Comparison of ENCODE assay signal across 32 cellular contexts in genomic region chr3:120047686-120048085, GRCh38.
"Had no signal": no experiment of that assay in that cellular context is flagged by ENCODE, and none has a peak within 500 bp of the region (broad histone marks: within the 10 kb centered on the region; RNA-seq: fewer than 3 reads in every experiment).

No MANE protein-coding gene starts in this region.

- ATAC-seq: activated CD4-positive, CD25-positive, alpha-beta regulatory T cell treated with anti-CD3 and anti-CD28 coated beads, Interleukin-2, amount 50 U/mL, for 24 hours; activated CD8-positive, alpha-beta T cell treated with anti-CD3 and anti-CD28 coated beads for 36 hours; activated T-cell treated with anti-CD3 and anti-CD28 coated beads, Interleukin-2, amount 50 U/mL, for 4 hours; activated T-helper 17 cell treated with anti-CD3 and anti-CD28 coated beads, Interleukin-2, amount 50 U/mL, for 72 hours; esophagus mucosa; T-helper 17 cell had no signal

- H3K27ac Mint-ChIP-seq: activated B cell treated with CpG ODN at 0.5 μM for 24 hours; activated CD8-positive, alpha-beta T cell treated with anti-CD3 and anti-CD28 coated beads for 36 hours; activated naive CD4-positive, alpha-beta T cell treated with anti-CD3 and anti-CD28 coated beads, Interleukin-2, amount 50 U/mL, for 24 hours; activated naive CD8-positive, alpha-beta T cell treated with anti-CD3 and anti-CD28 coated beads, Interleukin-2, amount 10 ng/mL, durations not matched to agents 7 days and 5 days; activated T-helper 17 cell treated with anti-CD3 and anti-CD28 coated beads, Interleukin-2, amount 50 U/mL, for 72 hours; dendritic cell treated with granulocyte-macrophage colony-stimulating factor and Interleukin-4, amounts not matched to agents 40 ng/mL and 50 ng/mL, for 4 days; endodermal cell; T-helper 2 cell treated with Interferon-gamma antibody and Interleukin-4, amounts not matched to agents 5 μg/mL and 100 μg/mL, for 36 hours had no signal

- H3K27me3 Mint-ChIP-seq: activated B cell treated with CpG ODN at 0.5 μM for 24 hours; activated CD8-positive, alpha-beta T cell treated with anti-CD3 and anti-CD28 coated beads for 36 hours; activated naive CD4-positive, alpha-beta T cell treated with anti-CD3 and anti-CD28 coated beads, Interleukin-2, amount 50 U/mL, for 24 hours; activated naive CD8-positive, alpha-beta T cell treated with anti-CD3 and anti-CD28 coated beads, Interleukin-2, amount 10 ng/mL, durations not matched to agents 7 days and 5 days; activated T-helper 17 cell treated with anti-CD3 and anti-CD28 coated beads, Interleukin-2, amount 50 U/mL, for 72 hours; central memory CD8-positive, alpha-beta T cell; dendritic cell treated with granulocyte-macrophage colony-stimulating factor and Interleukin-4, amounts not matched to agents 40 ng/mL and 50 ng/mL, for 4 days; T-helper 17 cell had no signal

- H3K4me3 Mint-ChIP-seq: activated B cell treated with CpG ODN at 0.5 μM for 24 hours; activated CD8-positive, alpha-beta T cell treated with anti-CD3 and anti-CD28 coated beads for 36 hours; activated naive CD4-positive, alpha-beta T cell treated with anti-CD3 and anti-CD28 coated beads for 36 hours; activated naive CD4-positive, alpha-beta T cell treated with anti-CD3 and anti-CD28 coated beads, Interleukin-2, amount 50 U/mL, for 24 hours; activated naive CD8-positive, alpha-beta T cell treated with anti-CD3 and anti-CD28 coated beads, Interleukin-2, amount 10 ng/mL, durations not matched to agents 7 days and 5 days; activated T-cell treated with anti-CD3 and anti-CD28 coated beads, Interleukin-2, amount 50 U/mL, for 4 hours; activated T-helper 17 cell treated with anti-CD3 and anti-CD28 coated beads, Interleukin-2, amount 50 U/mL, for 72 hours; central memory CD8-positive, alpha-beta T cell; dendritic cell treated with granulocyte-macrophage colony-stimulating factor and Interleukin-4, amounts not matched to agents 40 ng/mL and 50 ng/mL, for 4 days; endodermal cell; T-helper 17 cell; T-helper 2 cell treated with Interferon-gamma antibody and Interleukin-4, amounts not matched to agents 5 μg/mL and 100 μg/mL, for 36 hours had no signal

- DNase-seq: activated B cell treated with CpG ODN at 0.5 μM for 24 hours; activated CD4-positive, alpha-beta T cell treated with anti-CD3 and anti-CD28 coated beads for 48 hours; activated CD4-positive, alpha-beta T cell treated with anti-CD3 and anti-CD28 coated beads, Interleukin-2, amount 50 U/mL, for 1 hour; activated CD4-positive, alpha-beta T cell treated with anti-CD3 and anti-CD28 coated beads, Interleukin-2, amount 50 U/mL, for 48 hours; activated CD8-positive, alpha-beta memory T cell treated with anti-CD3 and anti-CD28 coated beads for 24 hours; activated CD8-positive, alpha-beta T cell treated with anti-CD3 and anti-CD28 coated beads for 36 hours; activated effector memory CD4-positive, alpha-beta T cell treated with Interleukin-2 at 50 U/mL for 16 hours; activated naive CD4-positive, alpha-beta T cell treated with anti-CD3 and anti-CD28 coated beads for 36 hours; activated naive CD8-positive, alpha-beta T cell treated with anti-CD3 and anti-CD28 coated beads, Interleukin-2, amount 10 ng/mL, durations not matched to agents 7 days and 5 days; activated T-cell treated with anti-CD3 and anti-CD28 coated beads, Interleukin-2, amount 50 U/mL, for 4 hours; amniotic stem cell; anterior cingulate cortex; brain microvascular endothelial cell; dorsolateral prefrontal cortex; effector memory CD4-positive, alpha-beta T cell; endodermal cell; foreskin fibroblast; head of caudate nucleus; T-helper 1 cell; T-helper 17 cell; T1000; WERI-Rb-1 had no signal

- FAIRE-seq: astrocyte, bronchial epithelial cell, frontal cortex had no signal
